Comparison of ENCODE assay signal across 8 cellular contexts in the genomic region with DNA sequence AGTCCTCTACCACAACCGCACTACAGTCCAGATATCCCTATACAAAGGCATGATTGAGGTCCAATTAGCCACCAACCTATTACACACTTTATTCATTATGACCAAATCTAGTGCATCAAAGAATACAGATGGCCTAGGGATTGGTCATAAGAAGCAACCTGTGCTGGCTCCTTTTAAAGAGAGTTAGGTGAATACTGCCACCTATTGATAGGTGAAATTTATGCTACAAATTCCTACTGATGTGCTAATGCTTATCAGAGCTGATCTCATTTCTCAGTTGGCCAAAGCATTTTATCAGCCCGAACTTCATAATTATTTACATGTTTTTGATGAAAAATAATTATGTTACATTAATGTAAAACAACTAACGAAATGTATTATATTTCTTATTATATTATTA.
DNase-seq lines count a peak whose midpoint lies in the region; ATAC-seq and TF ChIP-seq lines count a peak whose summit lies in the region.

No MANE protein-coding gene starts in this region.

- no peaks in the 10 kb centered on the region for H3K4me1 ChIP-seq in BE2C

- peak; percentile 60 for TF ChIP-seq CTCF in BE2C (IDR thresholded peaks at IDR 0.05; ENCODE audit: low read depth, low read length)
- TF ChIP-seq CTCF in foreskin fibroblast (IDR thresholded peaks at IDR 0.05; ENCODE audit: low read depth, low read length) = peak; percentile 42

- no peaks in the 10 kb centered on the region for H3K9me3 ChIP-seq in BE2C

- peaks cover 4% of the 10 kb centered on the region; the same call in 1 of the 2 replicates for H3K27me3 ChIP-seq in BE2C

- H3K4me3 ChIP-seq in BE2C (ENCODE audit: low read depth, low read length) (no peak overlapping the region), foreskin fibroblast (ENCODE audit: low read depth in 1 of 2, low read length in 2 of 2) (no peak overlapping the region)

- no peak for DNase-seq in BE2C
- DNase-seq in M059J (ENCODE audit: low read depth) = peak; percentile 75
- DNase-seq in SK-N-DZ (ENCODE audit: low spot score) = peak; percentile 15
- peak; percentile 21 to 68 for DNase-seq in foreskin fibroblast
- peak; percentile 72 for DNase-seq in renal cortical epithelial cell (ENCODE audit: low read depth)
- no peak for DNase-seq in T1000 (lab: John Stamatoyannopoulos, UW)
- DNase-seq in C1 segment of cervical spinal cord (lab: John Stamatoyannopoulos, UW) = no peak

- no peaks in the 10 kb centered on the region for H3K36me3 ChIP-seq in BE2C

- peak; percentile 51 for ATAC-seq in GM19452 (IDR thresholded peaks at IDR 0.05; ENCODE audit: unreplicated experiment)

Comparison
In these comparisons a context has a peak if more than half of its experiments do, and no peak if none do; other contexts are left out.
1. DNase-seq: peak in M059J (single experiment), SK-N-DZ (single experiment), foreskin fibroblast (2 of 2) and renal cortical epithelial cell (single experiment); none in BE2C (single experiment), T1000 (single experiment) and C1 segment of cervical spinal cord (0 of 14).